8 cellular contexts compared by ENCODE assay signal in the genomic region with DNA sequence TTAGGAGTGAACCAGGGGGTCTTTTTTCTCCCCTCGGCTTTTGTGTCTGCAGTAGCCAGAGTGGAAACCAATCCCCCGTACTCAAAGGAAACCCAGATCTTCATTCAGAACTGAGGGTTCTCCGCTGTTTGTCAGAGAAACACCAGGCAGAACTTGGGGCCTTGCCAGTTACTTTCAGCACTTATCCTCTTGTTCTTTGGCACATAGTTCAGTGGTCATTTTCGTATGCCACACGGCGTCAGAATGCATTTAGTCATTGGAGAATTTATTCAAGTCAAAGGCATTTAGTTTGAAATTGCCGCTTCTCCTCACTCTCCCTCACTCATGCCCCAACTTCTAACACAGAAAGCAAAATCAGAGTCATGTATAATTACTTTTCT.
DNase-seq lines count a peak whose midpoint lies in the region; ATAC-seq, FAIRE-seq and TF ChIP-seq lines count a peak whose summit lies in the region.

No MANE protein-coding gene starts in this region.

- H4K20me1 ChIP-seq in HepG2 (ENCODE audit: insufficient read depth, low read length) = no peaks in the 10 kb centered on the region

- DNase-seq in HepG2 (ENCODE audit: low spot score) (no peak), dermis microvascular lymphatic vessel endothelial cell (ENCODE audit: low read depth in 2 of 2) (peak; percentile 46 to 79), T1000 (lab: John Stamatoyannopoulos, UW) (no peak), iPS-NIHi11 (ENCODE audit: low spot score) (no peak), SHP77 treated with DMSO at 0.1 percent for 48 hours (lab: John Stamatoyannopoulos, UW) (no peak)

- in situ Hi-C loops in HepG2 (cut with HindIII; ENCODE audit: extremely low pct_ligation_motif_present, low pct_unique_long_range_greater_than_20kb) = no loop called here

- FAIRE-seq in HepG2 (lab: Jason Lieb, UNC) = no peak

- TF ChIP-seq POLR2A in HepG2 (IDR thresholded peaks at IDR 0.05; ENCODE audit: insufficient read depth in 1 of 2, low read depth in 2 of 2, low read length in 2 of 2) = no peak

- no peaks in the 10 kb centered on the region for H3K79me2 ChIP-seq in HepG2 (ENCODE audit: insufficient read depth, low read length)

- POLR2A ChIA-PET in HepG2 (lab: Yijun Ruan, JAX) = no interaction called here

- H3K4me3 ChIP-seq in liver (ENCODE audit: low read depth in 1 of 3, low read length in 3 of 3) (peak overlapping the region in 1 of 3 donors; percentile 46), HepG2 (replicated peaks in 1 of 3; ENCODE audit: insufficient read depth in 1 of 3, low read depth in 2 of 3, low read length in 3 of 3) (no peak overlapping the region), muscle layer of duodenum (ENCODE audit: low read depth in 1 of 2, low read length in 2 of 2) (peak overlapping the region; percentile 45 to 61)

- TF ChIP-seq RAD21 in liver (IDR thresholded peaks at IDR 0.05) (no peak), HepG2 (CRISPR knock-in tag; IDR thresholded peaks at IDR 0.05) (no peak)

- no peak for TF ChIP-seq EP300 in HepG2 (IDR thresholded peaks at IDR 0.05; ENCODE audit: low read depth in 2 of 2, low read length in 2 of 2)
- no peak for TF ChIP-seq EP300 in HepG2 (CRISPR knock-in tag; IDR thresholded peaks at IDR 0.05; ENCODE audit: borderline replicate concordance)

- H3K27ac ChIP-seq in liver (ENCODE audit: low read depth in 1 of 2, low read length in 2 of 2) (peak overlapping the region; percentile 95 to 97), HepG2 (ENCODE audit: extremely low read length, insufficient read depth, low read length) (no peak overlapping the region), muscle layer of duodenum (ENCODE audit: low read length) (peak overlapping the region; percentile 47)

- H3K36me3 ChIP-seq in liver (ENCODE audit: control insufficient read depth in 4 of 4, insufficient read depth in 3 of 4, low read depth in 1 of 4, low read length in 3 of 4) = peaks cover 0 to 2% (median 0%) of the 10 kb centered on the region in 4 donors
- peaks cover 17 to 45% of the 10 kb centered on the region in 2 experiments for H3K36me3 ChIP-seq in HepG2 (replicated peaks in 1 of 2; ENCODE audit: control insufficient read depth in 1 of 2, insufficient read depth in 2 of 2, low read length in 2 of 2)
- no peaks in the 10 kb centered on the region for H3K36me3 ChIP-seq in muscle layer of duodenum (ENCODE audit: control insufficient read depth in 1 of 2, insufficient read depth in 2 of 2, low read length in 2 of 2)

- H3K27me3 ChIP-seq in liver (ENCODE audit: control insufficient read depth in 4 of 4, insufficient read depth in 4 of 4, low read length in 3 of 4) (no peaks in the 10 kb centered on the region), HepG2 (ENCODE audit: control insufficient read depth in 1 of 2, insufficient read depth in 2 of 2, low read length in 2 of 2) (no peaks in the 10 kb centered on the region), muscle layer of duodenum (ENCODE audit: low read depth, low read length) (no peaks in the 10 kb centered on the region)

- ATAC-seq in HepG2 = no peak
- ATAC-seq in GM18870 (IDR thresholded peaks at IDR 0.05; ENCODE audit: unreplicated experiment) = no peak

- H3K9ac ChIP-seq in liver (ENCODE audit: low read depth in 1 of 2, low read length in 2 of 2) (peak overlapping the region; percentile 18 to 72), HepG2 (ENCODE audit: insufficient read depth, low read depth, low read length) (no peak overlapping the region)

- peaks cover 5 to 39% (median 26%) of the 10 kb centered on the region in 4 donors for H3K4me1 ChIP-seq in liver (ENCODE audit: control insufficient read depth in 4 of 4, insufficient read depth in 4 of 4, low read length in 3 of 4)
- H3K4me1 ChIP-seq in HepG2 (ENCODE audit: insufficient read depth, low read length) = peaks cover 14% of the 10 kb centered on the region
- H3K4me1 ChIP-seq in muscle layer of duodenum (ENCODE audit: control insufficient read depth in 1 of 2, insufficient read depth in 2 of 2, low read length in 2 of 2) = peaks cover 9 to 24% of the 10 kb centered on the region in 2 donors

- H3K9me3 ChIP-seq in liver (ENCODE audit: control insufficient read depth in 4 of 4, low read length in 3 of 4) (no peaks in the 10 kb centered on the region), HepG2 (ENCODE audit: low read length) (no peaks in the 10 kb centered on the region), muscle layer of duodenum (ENCODE audit: control insufficient read depth in 1 of 2, low read length in 2 of 2) (no peaks in the 10 kb centered on the region)

- H3K4me2 ChIP-seq in HepG2 (ENCODE audit: low read depth, low read length) = no peak overlapping the region

- BruUV-seq in HepG2 (replicated peaks; lab: Mats Ljungman, UMichigan) = no TSS peak

- H2AFZ ChIP-seq in HepG2 (ENCODE audit: low read length) = no peak overlapping the region

- CTCF ChIA-PET in HepG2 (lab: Yijun Ruan, JAX; ENCODE audit: low intra/inter-chr PET ratio, low total read pairs) = no interaction called here

- intact Hi-C loops in HepG2 (cut with micrococcal nuclease; ENCODE audit: unreplicated experiment) = no loop called here

- 26% methylated on average over 7 of the region's 7 CpGs for WGBS in liver
- 96% methylated on average over 7 of the region's 7 CpGs for WGBS in HepG2 (ENCODE audit: low lambda C conversion rate)

- TF ChIP-seq CTCF in liver (IDR thresholded peaks at IDR 0.05; ENCODE audit: low read depth, low read length, missing input control) (no peak), HepG2 (CRISPR knock-in tag; IDR thresholded peaks at IDR 0.05) (no peak)

TF ChIP-seq in liver, 16 proteins besides CTCF, POLR2A, EP300 and RAD21 (continues in another document):
- no peak for TF ChIP-seq RXRA (IDR thresholded peaks at IDR 0.05)
- TF ChIP-seq TAF1 (conservative IDR thresholded peaks at IDR 0.05) = no peak
- no peak for TF ChIP-seq SP1 (IDR thresholded peaks at IDR 0.05)
- TF ChIP-seq, protein P1, sequence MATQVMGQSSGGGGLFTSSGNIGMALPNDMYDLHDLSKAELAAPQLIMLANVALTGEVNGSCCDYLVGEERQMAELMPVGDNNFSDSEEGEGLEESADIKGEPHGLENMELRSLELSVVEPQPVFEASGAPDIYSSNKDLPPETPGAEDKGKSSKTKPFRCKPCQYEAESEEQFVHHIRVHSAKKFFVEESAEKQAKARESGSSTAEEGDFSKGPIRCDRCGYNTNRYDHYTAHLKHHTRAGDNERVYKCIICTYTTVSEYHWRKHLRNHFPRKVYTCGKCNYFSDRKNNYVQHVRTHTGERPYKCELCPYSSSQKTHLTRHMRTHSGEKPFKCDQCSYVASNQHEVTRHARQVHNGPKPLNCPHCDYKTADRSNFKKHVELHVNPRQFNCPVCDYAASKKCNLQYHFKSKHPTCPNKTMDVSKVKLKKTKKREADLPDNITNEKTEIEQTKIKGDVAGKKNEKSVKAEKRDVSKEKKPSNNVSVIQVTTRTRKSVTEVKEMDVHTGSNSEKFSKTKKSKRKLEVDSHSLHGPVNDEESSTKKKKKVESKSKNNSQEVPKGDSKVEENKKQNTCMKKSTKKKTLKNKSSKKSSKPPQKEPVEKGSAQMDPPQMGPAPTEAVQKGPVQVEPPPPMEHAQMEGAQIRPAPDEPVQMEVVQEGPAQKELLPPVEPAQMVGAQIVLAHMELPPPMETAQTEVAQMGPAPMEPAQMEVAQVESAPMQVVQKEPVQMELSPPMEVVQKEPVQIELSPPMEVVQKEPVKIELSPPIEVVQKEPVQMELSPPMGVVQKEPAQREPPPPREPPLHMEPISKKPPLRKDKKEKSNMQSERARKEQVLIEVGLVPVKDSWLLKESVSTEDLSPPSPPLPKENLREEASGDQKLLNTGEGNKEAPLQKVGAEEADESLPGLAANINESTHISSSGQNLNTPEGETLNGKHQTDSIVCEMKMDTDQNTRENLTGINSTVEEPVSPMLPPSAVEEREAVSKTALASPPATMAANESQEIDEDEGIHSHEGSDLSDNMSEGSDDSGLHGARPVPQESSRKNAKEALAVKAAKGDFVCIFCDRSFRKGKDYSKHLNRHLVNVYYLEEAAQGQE (IDR thresholded peaks at IDR 0.05) = no peak
- no peak for TF ChIP-seq NR2F2 (IDR thresholded peaks at IDR 0.05)
- TF ChIP-seq GABPA (IDR thresholded peaks at IDR 0.05 in 1 of 2, conservative IDR thresholded peaks at IDR 0.05 in 1 of 2) = no peak

TF ChIP-seq in HepG2, 621 proteins besides CTCF, POLR2A, EP300 and RAD21 (continues in another document):
- TF ChIP-seq, protein P2, sequence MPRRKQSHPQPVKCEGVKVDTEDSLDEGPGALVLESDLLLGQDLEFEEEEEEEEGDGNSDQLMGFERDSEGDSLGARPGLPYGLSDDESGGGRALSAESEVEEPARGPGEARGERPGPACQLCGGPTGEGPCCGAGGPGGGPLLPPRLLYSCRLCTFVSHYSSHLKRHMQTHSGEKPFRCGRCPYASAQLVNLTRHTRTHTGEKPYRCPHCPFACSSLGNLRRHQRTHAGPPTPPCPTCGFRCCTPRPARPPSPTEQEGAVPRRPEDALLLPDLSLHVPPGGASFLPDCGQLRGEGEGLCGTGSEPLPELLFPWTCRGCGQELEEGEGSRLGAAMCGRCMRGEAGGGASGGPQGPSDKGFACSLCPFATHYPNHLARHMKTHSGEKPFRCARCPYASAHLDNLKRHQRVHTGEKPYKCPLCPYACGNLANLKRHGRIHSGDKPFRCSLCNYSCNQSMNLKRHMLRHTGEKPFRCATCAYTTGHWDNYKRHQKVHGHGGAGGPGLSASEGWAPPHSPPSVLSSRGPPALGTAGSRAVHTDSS (CRISPR knock-in tag; conservative IDR thresholded peaks at IDR 0.05) = no peak
- no peak for TF ChIP-seq ZNF724P (CRISPR knock-in tag; IDR thresholded peaks at IDR 0.05; ENCODE audit: borderline replicate concordance)
- TF ChIP-seq TCF7 (IDR thresholded peaks at IDR 0.05; ENCODE audit: low read depth) = no peak
- TF ChIP-seq, protein P3, sequence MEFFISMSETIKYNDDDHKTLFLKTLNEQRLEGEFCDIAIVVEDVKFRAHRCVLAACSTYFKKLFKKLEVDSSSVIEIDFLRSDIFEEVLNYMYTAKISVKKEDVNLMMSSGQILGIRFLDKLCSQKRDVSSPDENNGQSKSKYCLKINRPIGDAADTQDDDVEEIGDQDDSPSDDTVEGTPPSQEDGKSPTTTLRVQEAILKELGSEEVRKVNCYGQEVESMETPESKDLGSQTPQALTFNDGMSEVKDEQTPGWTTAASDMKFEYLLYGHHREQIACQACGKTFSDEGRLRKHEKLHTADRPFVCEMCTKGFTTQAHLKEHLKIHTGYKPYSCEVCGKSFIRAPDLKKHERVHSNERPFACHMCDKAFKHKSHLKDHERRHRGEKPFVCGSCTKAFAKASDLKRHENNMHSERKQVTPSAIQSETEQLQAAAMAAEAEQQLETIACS (CRISPR knock-in tag; IDR thresholded peaks at IDR 0.05) = no peak

Comparison
In these comparisons a context has a peak if more than half of its experiments do, and no peak if none do; other contexts are left out.
1. H3K4me3 ChIP-seq: peak in muscle layer of duodenum (2 of 2); none in HepG2 (0 of 3).
2. DNase-seq: peak in dermis microvascular lymphatic vessel endothelial cell (2 of 2); none in HepG2 (single experiment), T1000 (single experiment), iPS-NIHi11 (single experiment) and SHP77 treated with DMSO at 0.1 percent for 48 hours (single experiment).